Comparison of ENCODE assay signal across 9 cellular contexts in the genomic region with DNA sequence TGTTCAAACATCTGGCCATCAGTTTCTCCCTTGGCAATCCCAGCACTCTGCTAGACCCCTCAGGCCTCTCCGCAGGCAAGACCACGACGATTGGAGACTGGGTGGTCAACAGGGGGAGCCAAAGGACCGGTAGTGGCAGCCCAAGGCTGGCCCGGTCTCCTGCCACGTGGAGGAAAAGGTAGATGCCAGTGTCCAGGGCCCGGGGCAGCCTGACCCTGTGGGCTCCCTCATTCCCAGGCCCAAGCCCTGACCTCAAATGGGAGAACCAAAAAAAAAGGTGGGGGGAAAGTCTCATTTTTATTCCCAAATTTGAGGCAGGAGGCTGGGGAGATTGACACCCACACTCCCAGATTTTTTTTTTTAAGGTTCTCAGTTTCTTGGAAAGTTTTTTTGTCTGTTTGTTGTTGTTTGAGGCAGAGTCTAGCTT. TPM values are rescaled to one million over a fixed set of nuclear protein-coding genes. Genes with fewer than 3 reads are reported as not detected.
DNase-seq lines count a peak whose midpoint lies in the region; ATAC-seq and TF ChIP-seq lines count a peak whose summit lies in the region.
"Had no signal": no experiment of that assay in that cellular context is flagged by ENCODE, and none has a peak within 500 bp of the region (broad histone marks: within the 10 kb centered on the region; RNA-seq: fewer than 3 reads in every experiment).

No MANE protein-coding gene starts in this region.

- H3K9me3 Mint-ChIP-seq in Caco-2 (ENCODE audit: unreplicated experiment) (no peaks in the 10 kb centered on the region), endodermal cell (no peaks in the 10 kb centered on the region)

- peak overlapping the region; percentile 74 for H3K27ac Mint-ChIP-seq in Caco-2 (ENCODE audit: unreplicated experiment)
- no peak overlapping the region for H3K27ac Mint-ChIP-seq in endodermal cell

- no peak overlapping the region for H3K4me3 ChIP-seq in Caco-2 (ENCODE audit: low read depth, low read length)
- H3K4me3 ChIP-seq in endodermal cell (ENCODE audit: low read length), result no peak overlapping the region
- H3K4me3 ChIP-seq: SK-N-MC had no signal

- H3K9ac ChIP-seq in endodermal cell (ENCODE audit: extremely low read depth, low read length, poor library complexity, severe bottlenecking), result no peak overlapping the region

- H3K4me3 Mint-ChIP-seq in Caco-2 (ENCODE audit: unreplicated experiment) (no peak overlapping the region), endodermal cell (no peak overlapping the region)

- H3K36me3 ChIP-seq in Caco-2 (ENCODE audit: control insufficient read depth, insufficient read depth, low read length) (no peaks in the 10 kb centered on the region), endodermal cell (ENCODE audit: control insufficient read depth, insufficient read depth, low read length) (no peaks in the 10 kb centered on the region)

- no TSS peak for BruUV-seq in Caco-2 (replicated peaks; lab: Mats Ljungman, UMichigan)

- no peaks in the 10 kb centered on the region for H3K27me3 ChIP-seq in Caco-2 (replicated peaks; ENCODE audit: control insufficient read depth, insufficient read depth, low read length)
- H3K27me3 ChIP-seq in endodermal cell (ENCODE audit: control insufficient read depth, insufficient read depth, low read length, poor library complexity, severe bottlenecking), result peaks cover 21% of the 10 kb centered on the region

- CTCF ChIA-PET in Caco-2 (lab: Charles Lee), result interaction anchor here (0.6 to 2.4 kb wide), 16 partner anchors 10 to 412 kb away, joined by 3 to 22 read pairs (median 5); partner anchors contain the start of genes CHTOP, GATAD2B, S100A13 and S100A14

- WGBS in endodermal cell (ENCODE audit: insufficient coverage in 1 of 2, insufficient read length in 1 of 2), 2 experiments, result 0 to 3% methylated on average over 3 to 7 of the region's 7 CpGs

- ATAC-seq in GM19452 (IDR thresholded peaks at IDR 0.05; ENCODE audit: unreplicated experiment), result no peak

- POLR2A ChIA-PET in Caco-2 (lab: Charles Lee), result interaction anchor here (0.7 to 1.5 kb wide), 3 partner anchors 55 to 123 kb away, joined by 3 to 5 read pairs (median 4); partner anchors contain the start of genes CHTOP and S100A14

- intact Hi-C loops in Caco-2 (cut with micrococcal nuclease; ENCODE audit: unreplicated experiment), result loop anchor here (1.0 to 10.0 kb wide), 6 partner anchors 57 to 264 kb away; partner anchors contain the start of genes S100A13 and SLC27A3

- no peaks in the 10 kb centered on the region for H3K9me3 ChIP-seq in Caco-2
- no peaks in the 10 kb centered on the region for H3K9me3 ChIP-seq in endodermal cell (ENCODE audit: control insufficient read depth, low read length)

- peaks cover 48% of the 10 kb centered on the region for H3K4me1 ChIP-seq in Caco-2
- no peaks in the 10 kb centered on the region for H3K4me1 ChIP-seq in endodermal cell (ENCODE audit: control insufficient read depth, insufficient read depth, low read length)

- no peak overlapping the region for H3K27ac ChIP-seq in endodermal cell (ENCODE audit: low read depth, low read length)
- H3K27ac ChIP-seq: SK-N-MC had no signal

- DNase-seq in Caco-2 (peak; percentile 90 to 93), HK-2 (ENCODE audit: unreplicated experiment) (peak; percentile 86), NOMO-1 treated with DMSO at 0.1 percent for 48 hours (lab: John Stamatoyannopoulos, UW; ENCODE audit: unreplicated experiment) (peak; percentile 74), endodermal cell (peak; percentile 95), mucosa of gallbladder (ENCODE audit: low spot score) (peak; percentile 81)
- peak; percentile 62 to 66 for DNase-seq in activated CD8-positive, alpha-beta memory T cell treated with anti-CD3 and anti-CD28 coated beads for 4 hours (ENCODE audit: low read depth in 2 of 2)
- peak; percentile 50 to 61 for DNase-seq in stimulated activated CD8-positive, alpha-beta memory T cell treated with anti-CD3 and anti-CD28 coated beads, Interleukin-7, amount 100 ng/mL, for 1 hour (ENCODE audit: low read depth in 2 of 2)

- H3K27me3 Mint-ChIP-seq in Caco-2 (ENCODE audit: insufficient read depth, unreplicated experiment) (no peaks in the 10 kb centered on the region), endodermal cell (ENCODE audit: insufficient read depth) (peaks cover 61% of the 10 kb centered on the region)

- H3K36me3 Mint-ChIP-seq in Caco-2 (ENCODE audit: insufficient read depth, unreplicated experiment) (no peaks in the 10 kb centered on the region), endodermal cell (ENCODE audit: low read depth) (no peaks in the 10 kb centered on the region)

- H3K4me1 Mint-ChIP-seq in Caco-2 (ENCODE audit: low read depth, unreplicated experiment), result peaks cover 50% of the 10 kb centered on the region
- peaks cover 2% of the 10 kb centered on the region for H3K4me1 Mint-ChIP-seq in endodermal cell

- TF ChIP-seq CTCF in Caco-2 (IDR thresholded peaks at IDR 0.05; ENCODE audit: insufficient read depth in 1 of 2, low read depth in 1 of 2, low read length in 1 of 2, severe bottlenecking in 1 of 2, unreplicated experiment in 1 of 2) (peak; percentile 93 to 94), endodermal cell (conservative IDR thresholded peaks at IDR 0.05) (peak; percentile 96)

RNA-seq across cellular contexts. Expression of gene S100A6, which starts 24.8 kb away (rescaled TPM):
- total RNA-seq in Caco-2 (2022) (416 and 432 TPM in 2 replicates), endodermal cell (1 to 10 TPM; 3.7 to 7.5 TPM), mucosa of gallbladder (824 TPM)
- polyA plus RNA-seq in endodermal cell (2013, experiment 1 of 2), result 25.5 TPM
- 34.9 TPM for polyA plus RNA-seq in endodermal cell (2013, experiment 2 of 2)

RNA-seq across cellular contexts. Expression of gene S100A5, which starts 29.7 kb away (rescaled TPM):
- total RNA-seq in Caco-2 (2022) (not detected in 2 replicates), endodermal cell (not detected), mucosa of gallbladder (not detected)
- polyA plus RNA-seq in endodermal cell (2013, experiment 1 of 2), result not detected
- not detected for polyA plus RNA-seq in endodermal cell (2013, experiment 2 of 2)

RNA-seq across cellular contexts. Expression of gene S100A4, which starts 34.6 kb away (rescaled TPM):
- total RNA-seq in Caco-2 (2022), result 53.6 and 54.4 TPM in 2 replicates
- 1 to 10 TPM; 4.9 to 6.2 TPM for total RNA-seq in endodermal cell
- 24.8 TPM for polyA plus RNA-seq in endodermal cell (2013, experiment 1 of 2)
- 24.1 TPM for polyA plus RNA-seq in endodermal cell (2013, experiment 2 of 2)
- total RNA-seq in mucosa of gallbladder, result 66.8 TPM

RNA-seq across cellular contexts. Expression of gene S100A3, which starts 38.1 kb away (rescaled TPM):
- total RNA-seq in Caco-2 (2022), result 0.61 and 0.84 TPM in 2 replicates
- not detected for total RNA-seq in endodermal cell
- 0.46 TPM for polyA plus RNA-seq in endodermal cell (2013, experiment 1 of 2)
- polyA plus RNA-seq in endodermal cell (2013, experiment 2 of 2), result 0.58 TPM
- not detected for total RNA-seq in mucosa of gallbladder

RNA-seq across cellular contexts. Expression of gene S100A7, which starts 50.5 kb away (rescaled TPM):
- not detected in 2 replicates for total RNA-seq in Caco-2 (2022)
- total RNA-seq in endodermal cell, result not detected
- not detected for polyA plus RNA-seq in endodermal cell (2013, experiment 1 of 2)
- polyA plus RNA-seq in endodermal cell (2013, experiment 2 of 2), result not detected
- total RNA-seq in mucosa of gallbladder, result not detected

Comparison
In these comparisons a context has a peak if more than half of its experiments do, and no peak if none do; other contexts are left out.
1. RNA of gene S100A6, which starts 24.8 kb away (total RNA-seq): 824 TPM in mucosa of gallbladder (single experiment) and 416 to 432 TPM in Caco-2; 3.7 to 7.5 TPM in endodermal cell; every median in the first group is over 10 times any median in the second.
2. Peak in every context shown above with its lines, with median percentiles within 50 percentile points of each other: DNase-seq.